17 cellular contexts compared by ENCODE assay signal in the genomic region with DNA sequence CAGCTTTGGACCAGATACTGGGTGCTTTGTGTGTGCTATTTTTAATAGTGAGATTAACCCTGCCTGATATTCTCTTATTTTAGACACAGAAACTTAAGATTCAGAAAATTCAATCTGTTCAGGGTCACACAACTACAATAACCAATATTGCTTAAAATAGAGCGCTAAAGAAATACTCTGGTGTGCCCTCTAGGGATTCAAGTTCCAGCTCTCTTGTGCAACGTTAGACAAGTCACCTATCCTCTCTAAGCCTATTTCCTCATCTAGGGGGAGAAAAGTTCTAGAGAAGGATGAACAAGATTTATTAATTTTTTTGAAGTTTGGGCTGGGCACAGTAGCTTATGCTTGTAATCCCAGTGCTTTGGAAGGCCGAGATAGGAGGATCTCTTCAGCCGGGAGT. TPM values are rescaled to one million over a fixed set of nuclear protein-coding genes. Genes with fewer than 3 reads are reported as not detected.
DNase-seq lines count a peak whose midpoint lies in the region; ATAC-seq and TF ChIP-seq lines count a peak whose summit lies in the region.
"Had no signal": no experiment of that assay in that cellular context is flagged by ENCODE, and none has a peak within 500 bp of the region (broad histone marks: within the 10 kb centered on the region; RNA-seq: fewer than 3 reads in every experiment).

No MANE protein-coding gene starts in this region.

- H4K20me1 ChIP-seq in Karpas-422 (ENCODE audit: insufficient read depth, low read depth, low read length): no peaks in the 10 kb centered on the region

- H3K9me3 Mint-ChIP-seq in CD4-positive, alpha-beta T cell: no peaks in the 10 kb centered on the region

- no peak overlapping the region for H3K27ac ChIP-seq in CD4-positive, alpha-beta T cell (ENCODE audit: low read depth, low read length)
- H3K27ac ChIP-seq in Karpas-422 (ENCODE audit: low read length) (peak overlapping the region; percentile 43; the same call in 1 of the 2 replicates), ovary (no peak overlapping the region)

- no peak overlapping the region for H3K4me2 ChIP-seq in Karpas-422 (ENCODE audit: low read depth, low read length, poor library complexity, severe bottlenecking)

- CTCF ChIA-PET in CD4-positive, alpha-beta T cell (lab: Charles Lee): no interaction called here

- TF ChIP-seq EP300 in ovary (IDR thresholded peaks at IDR 0.05): no peak

- no peaks in the 10 kb centered on the region for H3K9me2 ChIP-seq in Karpas-422 (replicated peaks; ENCODE audit: insufficient read depth, low read length)

- H3K36me3 Mint-ChIP-seq in CD4-positive, alpha-beta T cell (ENCODE audit: low read depth): peaks cover 20% of the 10 kb centered on the region

- TF ChIP-seq CTCF in CD4-positive, alpha-beta T cell (IDR thresholded peaks at IDR 0.05): no peak
- TF ChIP-seq CTCF in ovary (IDR thresholded peaks at IDR 0.05): no peak

- H3K9ac ChIP-seq in Karpas-422 (ENCODE audit: low read length) (no peak overlapping the region), adipocyte (ENCODE audit: low read length) (no peak overlapping the region)

- in situ Hi-C loops in KBM-7 (cut with MboI; ENCODE audit: low pct_unique_long_range_greater_than_20kb, low sequenced_read_pairs): no loop called here

- no peaks in the 10 kb centered on the region for H3K9me3 ChIP-seq in CD4-positive, alpha-beta T cell (ENCODE audit: control insufficient read depth, low read length)
- H3K9me3 ChIP-seq in Karpas-422 (ENCODE audit: low read length): no peaks in the 10 kb centered on the region
- no peaks in the 10 kb centered on the region for H3K9me3 ChIP-seq in adipocyte (ENCODE audit: control insufficient read depth, low read length)
- no peaks in the 10 kb centered on the region for H3K9me3 ChIP-seq in ovary

- no peak for DNase-seq in CD4-positive, alpha-beta T cell
- DNase-seq in Karpas-422 (no peak), adipocyte (ENCODE audit: low read depth) (peak; percentile 42), iris pigment epithelial cell (ENCODE audit: low read depth) (peak; percentile 66), NCI-H146 treated with DMSO at 0.1 percent for 48 hours (lab: John Stamatoyannopoulos, UW; ENCODE audit: unreplicated experiment) (no peak), KBM-7 (no peak), ovary (no peak), T-helper 9 cell (no peak)
- DNase-seq: C1 segment of cervical spinal cord, DMS 273 treated with DMSO at 0.1 percent for 48 hours, Kasumi-1, NCI-H1417, NCI-H2029 treated with DMSO at 0.1 percent for 48 hours, NCI-H510A treated with DMSO at 0.1 percent for 48 hours, NCI-H82, Right ventricle myocardium superior had no signal

- POLR2A ChIA-PET in CD4-positive, alpha-beta T cell (lab: Charles Lee): no interaction called here

- no peak for TF ChIP-seq POLR2A in ovary (IDR thresholded peaks at IDR 0.05)

- intact Hi-C loops in CD4-positive, alpha-beta T cell (cut with DNase I, micrococcal nuclease): loop anchor here in 1 of 2 experiments (10.0 kb wide), 1 partner anchor 111 kb away; no protein-coding TSS in a partner anchor
- intact Hi-C loops in ovary (cut with DNase I): loop anchor here in 2 of 4 donors (10.0 kb wide), 2 partner anchors 281 to 371 kb away; partner anchors contain the start of genes ARPC5L (in 1 of the 2), NR6A1 (in 1 of the 2), OLFML2A (in 1 of the 2) and RPL35 (in 1 of the 2)

- no peaks in the 10 kb centered on the region for H3K27me3 ChIP-seq in CD4-positive, alpha-beta T cell (ENCODE audit: control insufficient read depth, insufficient read depth, low read length)
- H3K27me3 ChIP-seq in Karpas-422 (ENCODE audit: low read length) (no peaks in the 10 kb centered on the region), adipocyte (replicated peaks; ENCODE audit: control insufficient read depth, insufficient read depth, low read length) (no peaks in the 10 kb centered on the region), ovary (no peaks in the 10 kb centered on the region)

- no peak for ATAC-seq in CD4-positive, alpha-beta T cell (ENCODE audit: poor library complexity)
- ATAC-seq: SK-N-SH treated with all-trans-retinoic acid at 6 μM for 48 hours had no signal

- H3K27me3 Mint-ChIP-seq in CD4-positive, alpha-beta T cell: no peaks in the 10 kb centered on the region

- WGBS in ovary, 3 donors: 65 to 69% (median 69%) methylated on average over 4 of the region's 4 CpGs

- H2AFZ ChIP-seq in Karpas-422 (ENCODE audit: low read length): no peak overlapping the region

- H3K36me3 ChIP-seq in Karpas-422 (ENCODE audit: insufficient read depth, low read length) (peaks cover 3% of the 10 kb centered on the region; the same call in 1 of the 2 replicates), adipocyte (ENCODE audit: control insufficient read depth, insufficient read depth, low read length, severe bottlenecking) (peaks cover 20% of the 10 kb centered on the region), ovary (no peaks in the 10 kb centered on the region)

- peak overlapping the region; percentile 76 for H3K27ac Mint-ChIP-seq in CD4-positive, alpha-beta T cell

- peaks cover 40% of the 10 kb centered on the region for H3K4me1 Mint-ChIP-seq in CD4-positive, alpha-beta T cell (ENCODE audit: low read depth)

- H3K4me3 ChIP-seq in Karpas-422 (ENCODE audit: low read length): no peak overlapping the region
- no peak overlapping the region for H3K4me3 ChIP-seq in adipocyte (ENCODE audit: low read length)
- no peak overlapping the region for H3K4me3 ChIP-seq in ovary

- H3K79me2 ChIP-seq in Karpas-422 (ENCODE audit: low read length): peaks cover 25% of the 10 kb centered on the region

- H3K4me1 ChIP-seq in Karpas-422 (ENCODE audit: low read length): peaks cover 56% of the 10 kb centered on the region
- peaks cover 28% of the 10 kb centered on the region for H3K4me1 ChIP-seq in adipocyte (ENCODE audit: control insufficient read depth, insufficient read depth, low read length)
- H3K4me1 ChIP-seq in ovary (ENCODE audit: insufficient read depth): no peaks in the 10 kb centered on the region

- no peak overlapping the region for H3K4me3 Mint-ChIP-seq in CD4-positive, alpha-beta T cell

RNA-seq across cellular contexts. Expression of gene SCAI, which starts 2.1 kb away (rescaled TPM):
- total RNA-seq in CD4-positive, alpha-beta T cell: 10 to 100 TPM; 11.6 to 13.4 TPM
- 10.2 and 35.3 TPM in 2 replicates for total RNA-seq in Karpas-422 (2014; rRNA removed; shearing (Covaris generic); ENCODE audit: low replicate concordance)
- 10 to 100 TPM in 3 of 7 donors, 1 to 10 TPM in 4; 8.1 to 13.3 (median 9.8) TPM for total RNA-seq in ovary
- polyA plus RNA-seq in ovary: 1 to 10 TPM; 3.1 to 4.4 TPM

RNA-seq across cellular contexts. Expression of gene PPP6C, which starts 44.2 kb away (rescaled TPM):
- 10 to 100 TPM; 32.9 to 35.3 TPM for total RNA-seq in CD4-positive, alpha-beta T cell
- total RNA-seq in Karpas-422 (2014; rRNA removed; shearing (Covaris generic); ENCODE audit: low replicate concordance): 17.7 and 40.5 TPM in 2 replicates
- total RNA-seq in ovary: 10 to 100 TPM; 26.8 to 39.8 (median 34.6) TPM
- polyA plus RNA-seq in ovary: 10 to 100 TPM; 18.2 to 46.6 TPM

RNA-seq across cellular contexts. Expression of gene RABEPK, which starts 54.9 kb away (rescaled TPM):
- 1 to 10 TPM; 6.8 to 8.3 TPM for total RNA-seq in CD4-positive, alpha-beta T cell
- 22.4 and 22.6 TPM in 2 replicates for total RNA-seq in Karpas-422 (2014; rRNA removed; shearing (Covaris generic); ENCODE audit: low replicate concordance)
- 10 to 100 TPM in 4 of 7 donors, 1 to 10 TPM in 3; 7.7 to 24.4 (median 13.8) TPM for total RNA-seq in ovary
- polyA plus RNA-seq in ovary: 10 to 100 TPM; 15.0 to 21.3 TPM

Comparison
In these comparisons a context has a peak if more than half of its experiments do, and no peak if none do; other contexts are left out.
1. DNase-seq: peak in adipocyte (single experiment) and iris pigment epithelial cell (single experiment); none in CD4-positive, alpha-beta T cell (0 of 10), Karpas-422 (single experiment), NCI-H146 treated with DMSO at 0.1 percent for 48 hours (single experiment), KBM-7 (single experiment), ovary (0 of 5) and T-helper 9 cell (single experiment).